Comparison of ENCODE assay signal across 16 cellular contexts in genomic region chr22:41271787-41272186, GRCh38.
"Had no signal": no experiment of that assay in that cellular context is flagged by ENCODE, and none has a peak within 500 bp of the region (broad histone marks: within the 10 kb centered on the region; RNA-seq: fewer than 3 reads in every experiment).

No MANE protein-coding gene starts in this region.

- H3K27me3 ChIP-seq: dorsolateral prefrontal cortex, gastrocnemius medialis, heart right ventricle, upper lobe of left lung had no signal

- H3K9me3 ChIP-seq: gastrocnemius medialis, heart right ventricle, left ventricle myocardium inferior, upper lobe of left lung had no signal

- H3K4me3 ChIP-seq: dorsolateral prefrontal cortex, gastrocnemius medialis, heart right ventricle, left ventricle myocardium inferior, upper lobe of left lung had no signal

- H3K27ac ChIP-seq: gastrocnemius medialis, heart right ventricle, left ventricle myocardium inferior, parathyroid adenoma, upper lobe of left lung had no signal

- H3K27me3 Mint-ChIP-seq: activated CD8-positive, alpha-beta memory T cell treated with anti-CD3 and anti-CD28 coated beads, Interleukin-2, amount 10 ng/mL, durations not matched to agents 7 days and 5 days; activated naive CD8-positive, alpha-beta T cell treated with anti-CD3 and anti-CD28 coated beads, Interleukin-2, amount 10 ng/mL, durations not matched to agents 7 days and 5 days; activated T-cell treated with anti-CD3 and anti-CD28 coated beads, Interleukin-2, amount 50 U/mL, for 24 hours had no signal

- H2AFZ ChIP-seq: parathyroid adenoma had no signal

- H3K27ac Mint-ChIP-seq: activated CD8-positive, alpha-beta memory T cell treated with anti-CD3 and anti-CD28 coated beads, Interleukin-2, amount 10 ng/mL, durations not matched to agents 7 days and 5 days; activated naive CD8-positive, alpha-beta T cell treated with anti-CD3 and anti-CD28 coated beads, Interleukin-2, amount 10 ng/mL, durations not matched to agents 7 days and 5 days had no signal

- H3K9me3 Mint-ChIP-seq: activated naive CD8-positive, alpha-beta T cell treated with anti-CD3 and anti-CD28 coated beads, Interleukin-2, amount 10 ng/mL, durations not matched to agents 7 days and 5 days; activated T-cell treated with anti-CD3 and anti-CD28 coated beads, Interleukin-2, amount 50 U/mL, for 24 hours; neural crest cell had no signal

- H3K4me1 ChIP-seq: gastrocnemius medialis, left ventricle myocardium inferior, parathyroid adenoma, upper lobe of left lung had no signal

- H3K4me1 Mint-ChIP-seq: activated CD8-positive, alpha-beta memory T cell treated with anti-CD3 and anti-CD28 coated beads, Interleukin-2, amount 10 ng/mL, durations not matched to agents 7 days and 5 days; neural crest cell had no signal

- H3K9ac ChIP-seq: parathyroid adenoma had no signal

- ATAC-seq: activated CD4-positive, CD25-positive, alpha-beta regulatory T cell treated with anti-CD3 and anti-CD28 coated beads, Interleukin-2, amount 50 U/mL, for 24 hours; activated CD8-positive, alpha-beta memory T cell treated with anti-CD3 and anti-CD28 coated beads, Interleukin-2, amount 10 ng/mL, durations not matched to agents 7 days and 5 days; gastrocnemius medialis; heart right ventricle had no signal

- H3K79me2 ChIP-seq: parathyroid adenoma had no signal

- H3K4me3 Mint-ChIP-seq: activated CD8-positive, alpha-beta memory T cell treated with anti-CD3 and anti-CD28 coated beads, Interleukin-2, amount 10 ng/mL, durations not matched to agents 7 days and 5 days; activated naive CD8-positive, alpha-beta T cell treated with anti-CD3 and anti-CD28 coated beads, Interleukin-2, amount 10 ng/mL, durations not matched to agents 7 days and 5 days; activated T-cell treated with anti-CD3 and anti-CD28 coated beads, Interleukin-2, amount 50 U/mL, for 24 hours; neural crest cell had no signal

- DNase-seq: activated CD4-positive, alpha-beta T cell treated with anti-CD3 and anti-CD28 coated beads, Interleukin-2, amount 50 U/mL, for 4 hours; activated CD8-positive, alpha-beta memory T cell treated with anti-CD3 and anti-CD28 coated beads, Interleukin-2, amount 10 ng/mL, durations not matched to agents 7 days and 5 days; activated naive CD8-positive, alpha-beta T cell treated with anti-CD3 and anti-CD28 coated beads, Interleukin-2, amount 10 ng/mL, durations not matched to agents 7 days and 5 days; activated T-cell treated with anti-CD3 and anti-CD28 coated beads, Interleukin-2, amount 50 U/mL, for 24 hours; anterior cingulate cortex; dorsolateral prefrontal cortex; gastrocnemius medialis; heart right ventricle; islet precursor cell; left ventricle myocardium inferior; retina; small intestine; upper lobe of left lung had no signal
